In genomic region chr7:150610193-150610592, GRCh38 we compare ENCODE assay signal across 32 cellular contexts. TPM values are rescaled to one million over a fixed set of nuclear protein-coding genes. Genes with fewer than 3 reads are reported as not detected.
A peak's percentile ranks its signal among the peaks of the same experiment; 100 is the strongest.
DNase-seq lines count a peak whose midpoint lies in the region; ATAC-seq and TF ChIP-seq lines count a peak whose summit lies in the region.
"Had no signal": no experiment of that assay in that cellular context is flagged by ENCODE, and none has a peak within 500 bp of the region (broad histone marks: within the 10 kb centered on the region; RNA-seq: fewer than 3 reads in every experiment).

No MANE protein-coding gene starts in this region.

- no peak overlapping the region for H4K8ac ChIP-seq in mesenchymal stem cell (ENCODE audit: low read length)

- no peak overlapping the region for H3K14ac ChIP-seq in mesenchymal stem cell (ENCODE audit: low read length in 2 of 2)

- H3K4me3 Mint-ChIP-seq in T-helper 1 cell treated with Interleukin-12 subunit alpha and Interleukin-12 subunit beta and Interleukin-4 antibody, amounts not matched to agents 30 μg/mL and 1 μg/mL, for 36 hours, result no peak overlapping the region
- no peak overlapping the region for H3K4me3 Mint-ChIP-seq in activated naive CD4-positive, alpha-beta T cell treated with anti-CD3 and anti-CD28 coated beads for 36 hours
- no peak overlapping the region for H3K4me3 Mint-ChIP-seq in activated naive CD4-positive, alpha-beta T cell treated with anti-CD3 and anti-CD28 coated beads, Interleukin-2, amount 10 ng/mL, durations not matched to agents 7 days and 5 days
- peak overlapping the region; percentile 67 for H3K4me3 Mint-ChIP-seq in activated T-helper 17 cell treated with anti-CD3 and anti-CD28 coated beads, Interleukin-2, amount 50 U/mL, for 72 hours
- H3K4me3 Mint-ChIP-seq: mesothelial cell of epicardium had no signal

- intact Hi-C loops in activated naive CD4-positive, alpha-beta T cell treated with anti-CD3 and anti-CD28 coated beads for 36 hours (cut with micrococcal nuclease), result loop anchor here (1.0 to 10.0 kb wide), 2 partner anchors 55 to 735 kb away; partner anchors contain the start of gene NUB1

- no peaks in the 10 kb centered on the region for H3K36me3 ChIP-seq in parathyroid adenoma (ENCODE audit: control insufficient read depth, insufficient read depth, low read length)
- H3K36me3 ChIP-seq in mesenchymal stem cell (ENCODE audit: control insufficient read depth in 1 of 2, insufficient read depth in 2 of 2, low read depth in 1 of 2, low read length in 2 of 2), result no peaks in the 10 kb centered on the region
- H3K36me3 ChIP-seq: esophagus muscularis mucosa, heart left ventricle, SJCRH30, tibial nerve had no signal

- H3K4me3 ChIP-seq in parathyroid adenoma (ENCODE audit: low read depth, low read length), result no peak overlapping the region
- H3K4me3 ChIP-seq in mesenchymal stem cell (ENCODE audit: insufficient read depth in 1 of 2, low read depth in 1 of 2, low read length in 2 of 2), result no peak overlapping the region
- H3K4me3 ChIP-seq: dorsolateral prefrontal cortex, esophagus muscularis mucosa, heart left ventricle, psoas muscle, SJCRH30, tibial nerve had no signal

- 88% methylated on average over 1 of the region's 1 CpG for WGBS in mesenchymal stem cell

- no peaks in the 10 kb centered on the region for H3K79me1 ChIP-seq in mesenchymal stem cell (replicated peaks; ENCODE audit: low read length, poor library complexity, severe bottlenecking)

- no peak overlapping the region for H2BK120ac ChIP-seq in mesenchymal stem cell (ENCODE audit: low read depth, low read length)

- H3K27ac Mint-ChIP-seq in T-helper 1 cell treated with Interleukin-12 subunit alpha and Interleukin-12 subunit beta and Interleukin-4 antibody, amounts not matched to agents 30 μg/mL and 1 μg/mL, for 36 hours, result peak overlapping the region; percentile 86
- peak overlapping the region; percentile 92 for H3K27ac Mint-ChIP-seq in activated naive CD4-positive, alpha-beta T cell treated with anti-CD3 and anti-CD28 coated beads for 36 hours
- no peak overlapping the region for H3K27ac Mint-ChIP-seq in activated naive CD4-positive, alpha-beta T cell treated with anti-CD3 and anti-CD28 coated beads, Interleukin-2, amount 10 ng/mL, durations not matched to agents 7 days and 5 days
- peak overlapping the region; percentile 91 for H3K27ac Mint-ChIP-seq in activated T-helper 17 cell treated with anti-CD3 and anti-CD28 coated beads, Interleukin-2, amount 50 U/mL, for 72 hours
- H3K27ac Mint-ChIP-seq: mesothelial cell of epicardium had no signal

- H4K91ac ChIP-seq in mesenchymal stem cell (ENCODE audit: low read length), result no peak overlapping the region

- H3K23ac ChIP-seq in mesenchymal stem cell (ENCODE audit: low read length in 2 of 2), result no peak overlapping the region

- peaks cover 53% of the 10 kb centered on the region for H3K4me1 Mint-ChIP-seq in T-helper 1 cell treated with Interleukin-12 subunit alpha and Interleukin-12 subunit beta and Interleukin-4 antibody, amounts not matched to agents 30 μg/mL and 1 μg/mL, for 36 hours (ENCODE audit: low read depth)
- H3K4me1 Mint-ChIP-seq in activated naive CD4-positive, alpha-beta T cell treated with anti-CD3 and anti-CD28 coated beads for 36 hours (ENCODE audit: low read depth), result peaks cover 83% of the 10 kb centered on the region
- peaks cover 57% of the 10 kb centered on the region for H3K4me1 Mint-ChIP-seq in activated naive CD4-positive, alpha-beta T cell treated with anti-CD3 and anti-CD28 coated beads, Interleukin-2, amount 10 ng/mL, durations not matched to agents 7 days and 5 days
- H3K4me1 Mint-ChIP-seq in activated T-helper 17 cell treated with anti-CD3 and anti-CD28 coated beads, Interleukin-2, amount 50 U/mL, for 72 hours, result peaks cover 43% of the 10 kb centered on the region
- H3K4me1 Mint-ChIP-seq: mesothelial cell of epicardium had no signal

- CTCF ChIA-PET in activated naive CD4-positive, alpha-beta T cell treated with anti-CD3 and anti-CD28 coated beads for 36 hours (lab: Charles Lee), result interaction anchor here (0.6 to 0.7 kb wide), 2 partner anchors 161 to 252 kb away, joined by 3 read pairs; no protein-coding TSS in a partner anchor
- CTCF ChIA-PET in activated naive CD4-positive, alpha-beta T cell treated with anti-CD3 and anti-CD28 coated beads, Interleukin-2, amount 10 ng/mL, durations not matched to agents 7 days and 5 days (lab: Charles Lee), result no interaction called here

- H3K27me3 Mint-ChIP-seq in T-helper 1 cell treated with Interleukin-12 subunit alpha and Interleukin-12 subunit beta and Interleukin-4 antibody, amounts not matched to agents 30 μg/mL and 1 μg/mL, for 36 hours (ENCODE audit: low read depth), result no peaks in the 10 kb centered on the region
- no peaks in the 10 kb centered on the region for H3K27me3 Mint-ChIP-seq in activated naive CD4-positive, alpha-beta T cell treated with anti-CD3 and anti-CD28 coated beads for 36 hours (ENCODE audit: low read depth)
- no peaks in the 10 kb centered on the region for H3K27me3 Mint-ChIP-seq in activated naive CD4-positive, alpha-beta T cell treated with anti-CD3 and anti-CD28 coated beads, Interleukin-2, amount 10 ng/mL, durations not matched to agents 7 days and 5 days
- H3K27me3 Mint-ChIP-seq in activated T-helper 17 cell treated with anti-CD3 and anti-CD28 coated beads, Interleukin-2, amount 50 U/mL, for 72 hours, result no peaks in the 10 kb centered on the region

- H3K4ac ChIP-seq in mesenchymal stem cell (ENCODE audit: low read depth in 1 of 2, low read length in 2 of 2), result no peak overlapping the region

- no peaks in the 10 kb centered on the region for H3K4me1 ChIP-seq in parathyroid adenoma
- no peaks in the 10 kb centered on the region for H3K4me1 ChIP-seq in mesenchymal stem cell (ENCODE audit: control insufficient read depth, insufficient read depth, low read depth, low read length)
- H3K4me1 ChIP-seq: Caco-2, esophagus muscularis mucosa, foreskin keratinocyte, psoas muscle, SJCRH30, tibial nerve had no signal

- H3K79me2 ChIP-seq in parathyroid adenoma, result no peaks in the 10 kb centered on the region

- H3K4me2 ChIP-seq in parathyroid adenoma (ENCODE audit: low read length), result no peak overlapping the region
- H3K4me2 ChIP-seq in mesenchymal stem cell (ENCODE audit: low read length, poor library complexity, severe bottlenecking), result no peak overlapping the region

- H2AFZ ChIP-seq in parathyroid adenoma (peak overlapping the region; percentile 21), mesenchymal stem cell (ENCODE audit: low read depth, low read length) (no peak overlapping the region)

- DNase-seq in T-helper 1 cell (no peak), mesenchymal stem cell (no peak), SHP77 (lab: John Stamatoyannopoulos, UW) (no peak)
- no peak for DNase-seq in activated naive CD4-positive, alpha-beta T cell treated with anti-CD3 and anti-CD28 coated beads for 36 hours
- DNase-seq in activated naive CD4-positive, alpha-beta T cell treated with anti-CD3 and anti-CD28 coated beads, Interleukin-2, amount 10 ng/mL, durations not matched to agents 7 days and 5 days, result no peak
- DNase-seq: activated CD4-positive, CD25-positive, alpha-beta regulatory T cell; activated effector memory CD4-positive, alpha-beta T cell treated with anti-CD3 and anti-CD28 coated beads, Interleukin-2, amount 50 U/mL, for 16 hours; amygdala; C1 segment of cervical spinal cord; Caco-2; DMS53; dorsolateral prefrontal cortex; foreskin keratinocyte; H7; heart left ventricle; kidney; NCI-H1092; NCI-H1694; NCI-H82; nucleus accumbens; psoas muscle; SJCRH30; SW 1271 had no signal

- no peak overlapping the region for H3K18ac ChIP-seq in mesenchymal stem cell (ENCODE audit: low read depth in 1 of 2, low read length in 2 of 2)

- H3K9me3 ChIP-seq in parathyroid adenoma (ENCODE audit: control insufficient read depth, low read length), result no peaks in the 10 kb centered on the region
- no peaks in the 10 kb centered on the region for H3K9me3 ChIP-seq in mesenchymal stem cell (ENCODE audit: control insufficient read depth, low read length)
- H3K9me3 ChIP-seq: Caco-2, esophagus muscularis mucosa, heart left ventricle, psoas muscle, SJCRH30, tibial nerve had no signal

- H2BK15ac ChIP-seq in mesenchymal stem cell (ENCODE audit: low read depth, poor library complexity, severe bottlenecking), result no peak overlapping the region

- H2BK12ac ChIP-seq in mesenchymal stem cell (ENCODE audit: low read length in 2 of 2), result no peak overlapping the region

- TF ChIP-seq CTCF in parathyroid adenoma (IDR thresholded peaks at IDR 0.05), result no peak

- H2BK5ac ChIP-seq in mesenchymal stem cell (ENCODE audit: low read depth, low read length, poor library complexity, severe bottlenecking), result no peak overlapping the region

- H3K36me3 Mint-ChIP-seq in T-helper 1 cell treated with Interleukin-12 subunit alpha and Interleukin-12 subunit beta and Interleukin-4 antibody, amounts not matched to agents 30 μg/mL and 1 μg/mL, for 36 hours (ENCODE audit: low read depth), result peaks cover 29% of the 10 kb centered on the region
- peaks cover 17% of the 10 kb centered on the region for H3K36me3 Mint-ChIP-seq in activated naive CD4-positive, alpha-beta T cell treated with anti-CD3 and anti-CD28 coated beads for 36 hours (ENCODE audit: low read depth)
- peaks cover 36% of the 10 kb centered on the region for H3K36me3 Mint-ChIP-seq in activated naive CD4-positive, alpha-beta T cell treated with anti-CD3 and anti-CD28 coated beads, Interleukin-2, amount 10 ng/mL, durations not matched to agents 7 days and 5 days
- no peaks in the 10 kb centered on the region for H3K36me3 Mint-ChIP-seq in activated T-helper 17 cell treated with anti-CD3 and anti-CD28 coated beads, Interleukin-2, amount 50 U/mL, for 72 hours (ENCODE audit: low read depth)
- H3K36me3 Mint-ChIP-seq: mesothelial cell of epicardium had no signal

- no peak overlapping the region for H3K9ac ChIP-seq in parathyroid adenoma
- H3K9ac ChIP-seq in mesenchymal stem cell (ENCODE audit: low read length), result no peak overlapping the region

- H3K9me3 Mint-ChIP-seq in T-helper 1 cell treated with Interleukin-12 subunit alpha and Interleukin-12 subunit beta and Interleukin-4 antibody, amounts not matched to agents 30 μg/mL and 1 μg/mL, for 36 hours, result peaks cover 23% of the 10 kb centered on the region
- H3K9me3 Mint-ChIP-seq in activated naive CD4-positive, alpha-beta T cell treated with anti-CD3 and anti-CD28 coated beads for 36 hours, result peaks cover 9% of the 10 kb centered on the region
- peaks cover 51% of the 10 kb centered on the region for H3K9me3 Mint-ChIP-seq in activated naive CD4-positive, alpha-beta T cell treated with anti-CD3 and anti-CD28 coated beads, Interleukin-2, amount 10 ng/mL, durations not matched to agents 7 days and 5 days
- H3K9me3 Mint-ChIP-seq in activated T-helper 17 cell treated with anti-CD3 and anti-CD28 coated beads, Interleukin-2, amount 50 U/mL, for 72 hours, result peaks cover 12% of the 10 kb centered on the region

- peak; percentile 78 for ATAC-seq in activated T-helper 17 cell treated with anti-CD3 and anti-CD28 coated beads, Interleukin-2, amount 50 U/mL, for 72 hours (replicated peaks)
- ATAC-seq: foreskin keratinocyte, heart left ventricle, psoas muscle, sciatic nerve had no signal

- H3K27me3 ChIP-seq in parathyroid adenoma (ENCODE audit: control insufficient read depth, insufficient read depth, low read length), result no peaks in the 10 kb centered on the region
- H3K27me3 ChIP-seq in mesenchymal stem cell (ENCODE audit: control insufficient read depth in 1 of 2, insufficient read depth in 1 of 2, low read length in 2 of 2), result no peaks in the 10 kb centered on the region
- H3K27me3 ChIP-seq: dorsolateral prefrontal cortex, esophagus muscularis mucosa, foreskin keratinocyte, heart left ventricle, SJCRH30, tibial nerve had no signal

- H2AK5ac ChIP-seq in mesenchymal stem cell (ENCODE audit: low read length, severe bottlenecking), result no peak overlapping the region

- H3K27ac ChIP-seq in parathyroid adenoma (no peak overlapping the region), mesenchymal stem cell (ENCODE audit: low read length, poor library complexity, severe bottlenecking) (no peak overlapping the region)
- H3K27ac ChIP-seq: 22Rv1, dorsolateral prefrontal cortex, esophagus muscularis mucosa, foreskin keratinocyte, psoas muscle, SJCRH30, tibial nerve had no signal

RNA-seq across cellular contexts. Expression of gene GIMAP6, which starts 22.0 kb away (rescaled TPM):
- total RNA-seq in activated naive CD4-positive, alpha-beta T cell treated with anti-CD3 and anti-CD28 coated beads for 36 hours, result 10 to 100 TPM; 19.2 to 20.7 TPM
- 10 to 100 TPM; 42.3 to 57.3 TPM for total RNA-seq in activated T-helper 17 cell treated with anti-CD3 and anti-CD28 coated beads, Interleukin-2, amount 50 U/mL, for 72 hours
- polyA plus RNA-seq in mesenchymal stem cell (2013, experiment 1 of 2), result not detected
- not detected for polyA plus RNA-seq in mesenchymal stem cell (2013, experiment 2 of 2)
- total RNA-seq: Caco-2, foreskin keratinocyte, H7, mesothelial cell of epicardium, NCI-H460, SJCRH30 had no signal
- polyA plus RNA-seq: foreskin keratinocyte had no signal

RNA-seq across cellular contexts. Expression of gene GIMAP4, which starts 43.0 kb away (rescaled TPM):
- total RNA-seq in activated naive CD4-positive, alpha-beta T cell treated with anti-CD3 and anti-CD28 coated beads for 36 hours, result 100 to 1,000 TPM; 180 to 193 TPM
- total RNA-seq in activated T-helper 17 cell treated with anti-CD3 and anti-CD28 coated beads, Interleukin-2, amount 50 U/mL, for 72 hours, result 100 to 1,000 TPM; 102 to 193 TPM
- polyA plus RNA-seq in mesenchymal stem cell (2013, experiment 1 of 2), result not detected
- not detected for polyA plus RNA-seq in mesenchymal stem cell (2013, experiment 2 of 2)
- total RNA-seq: Caco-2, foreskin keratinocyte, H7, mesothelial cell of epicardium, NCI-H460, SJCRH30 had no signal
- polyA plus RNA-seq: foreskin keratinocyte had no signal
